ENCODE assay signal across 8 cellular contexts in the genomic region with DNA sequence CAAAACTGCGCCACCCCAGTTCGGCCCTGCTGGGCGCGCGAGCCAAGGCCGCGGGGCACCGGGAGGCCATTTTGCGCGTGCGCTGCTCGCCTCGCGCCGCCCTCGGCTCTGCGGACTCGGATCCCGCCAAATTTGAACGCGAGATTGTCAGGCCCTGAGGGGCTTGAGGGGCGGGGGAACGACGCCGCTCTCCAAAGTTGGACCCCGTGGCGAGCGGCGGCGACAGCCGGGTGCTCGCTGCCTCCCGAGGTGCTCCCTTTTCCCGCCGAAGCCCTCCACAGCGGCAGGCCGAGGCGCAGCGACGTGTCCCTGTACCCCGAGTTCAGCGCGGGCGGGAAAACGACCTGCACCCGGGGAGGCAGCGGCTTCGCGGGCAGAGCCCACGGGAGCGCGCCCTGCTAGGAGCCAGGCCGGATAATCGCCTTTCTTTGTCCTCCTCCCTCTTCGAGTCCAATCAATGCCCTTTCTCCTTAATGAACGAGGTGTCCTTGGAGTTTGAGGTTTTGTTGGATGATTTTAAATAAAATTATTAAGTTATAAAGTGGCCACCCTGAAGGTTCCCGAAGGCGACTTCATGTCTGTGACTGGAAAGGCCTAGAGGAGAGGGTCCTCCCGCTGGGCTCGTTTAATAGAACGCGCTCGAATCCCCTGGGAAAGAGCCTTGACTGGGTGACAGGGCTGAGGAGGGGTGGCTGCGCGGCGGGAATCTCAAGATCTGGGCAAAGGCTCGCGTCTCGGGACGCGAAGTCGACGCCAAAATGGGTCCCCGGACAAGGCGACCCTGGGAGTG. TPM values are rescaled to one million over a fixed set of nuclear protein-coding genes. Genes with fewer than 3 reads are reported as not detected.
A peak's percentile ranks its signal among the peaks of the same experiment; 100 is the strongest.
DNase-seq lines count a peak whose midpoint lies in the region; ATAC-seq, FAIRE-seq and TF ChIP-seq lines count a peak whose summit lies in the region.

No MANE protein-coding gene starts in this region.

- H3K4me3 ChIP-seq in endothelial cell of umbilical vein (replicated peaks in 1 of 3; ENCODE audit: insufficient read depth in 1 of 3, low read depth in 1 of 3, low read length in 3 of 3) = peak overlapping the region in 2 of 3 experiments; percentile 23 to 35
- H3K4me3 ChIP-seq in muscle layer of duodenum (ENCODE audit: low read depth in 1 of 2, low read length in 2 of 2) = peak overlapping the region; percentile 59 to 70
- peak overlapping the region; percentile 24 for H3K4me3 ChIP-seq in urinary bladder (ENCODE audit: low read depth, low read length)

- ATAC-seq in HG02763 (IDR thresholded peaks at IDR 0.05; ENCODE audit: unreplicated experiment) = no peak

- no peak for TF ChIP-seq POLR2A in endothelial cell of umbilical vein (IDR thresholded peaks at IDR 0.05; ENCODE audit: low read depth, low read length)

- H2AFZ ChIP-seq in endothelial cell of umbilical vein (ENCODE audit: low read depth, low read length) = peak overlapping the region; percentile 79

- no peak overlapping the region for H3K9ac ChIP-seq in endothelial cell of umbilical vein (replicated peaks; ENCODE audit: extremely low read depth, insufficient read depth, low read length)

- H3K36me3 Mint-ChIP-seq in activated naive CD4-positive, alpha-beta T cell treated with anti-CD3 and anti-CD28 coated beads, Interleukin-2, amount 10 ng/mL, durations not matched to agents 7 days and 5 days = peaks cover 19% of the 10 kb centered on the region

- H3K27ac Mint-ChIP-seq in activated naive CD4-positive, alpha-beta T cell treated with anti-CD3 and anti-CD28 coated beads, Interleukin-2, amount 10 ng/mL, durations not matched to agents 7 days and 5 days = no peak overlapping the region

- in situ Hi-C loops in G401 (cut with HindIII; ENCODE audit: low sequenced_read_pairs) = no loop called here

- no peak for FAIRE-seq in endothelial cell of umbilical vein (lab: Jason Lieb, UNC)

- peaks cover 54% of the 10 kb centered on the region for H3K4me1 Mint-ChIP-seq in activated naive CD4-positive, alpha-beta T cell treated with anti-CD3 and anti-CD28 coated beads, Interleukin-2, amount 10 ng/mL, durations not matched to agents 7 days and 5 days

- peaks cover 3% of the 10 kb centered on the region for H3K9me3 Mint-ChIP-seq in activated naive CD4-positive, alpha-beta T cell treated with anti-CD3 and anti-CD28 coated beads, Interleukin-2, amount 10 ng/mL, durations not matched to agents 7 days and 5 days

- H3K27ac ChIP-seq in endothelial cell of umbilical vein (ENCODE audit: insufficient read depth, low read depth, low read length) (no peak overlapping the region), muscle layer of duodenum (ENCODE audit: low read length) (no peak overlapping the region), urinary bladder (ENCODE audit: low read depth) (no peak overlapping the region)

- peak overlapping the region; percentile 69 for H3K4me3 Mint-ChIP-seq in activated naive CD4-positive, alpha-beta T cell treated with anti-CD3 and anti-CD28 coated beads, Interleukin-2, amount 10 ng/mL, durations not matched to agents 7 days and 5 days

- H3K4me2 ChIP-seq in endothelial cell of umbilical vein (ENCODE audit: insufficient read depth, low read length) = peak overlapping the region; percentile 43

- CTCF ChIA-PET in activated naive CD4-positive, alpha-beta T cell treated with anti-CD3 and anti-CD28 coated beads, Interleukin-2, amount 10 ng/mL, durations not matched to agents 7 days and 5 days (lab: Charles Lee) = no interaction called here
- CTCF ChIA-PET in endothelial cell of umbilical vein (lab: Charles Lee) = no interaction called here

- DNase-seq in activated naive CD4-positive, alpha-beta T cell treated with anti-CD3 and anti-CD28 coated beads, Interleukin-2, amount 10 ng/mL, durations not matched to agents 7 days and 5 days = no peak
- DNase-seq in activated naive CD4-positive, alpha-beta T cell (lab: John Stamatoyannopoulos, UW) = no peak
- DNase-seq in endothelial cell of umbilical vein (ENCODE audit: low read depth, low spot score) = no peak
- DNase-seq in epidermal melanocyte (ENCODE audit: insufficient read length, low spot score) = no peak
- DNase-seq in G401 (ENCODE audit: low spot score) = no peak

- H3K36me3 ChIP-seq in endothelial cell of umbilical vein (ENCODE audit: control insufficient read depth in 2 of 2, extremely low read depth in 1 of 2, insufficient read depth in 2 of 2, low read length in 2 of 2) (peaks cover 1 to 3% of the 10 kb centered on the region in 2 experiments), muscle layer of duodenum (ENCODE audit: control insufficient read depth in 1 of 2, insufficient read depth in 2 of 2, low read length in 2 of 2) (peaks cover 4 to 9% of the 10 kb centered on the region in 2 donors), urinary bladder (ENCODE audit: insufficient read depth) (peaks cover under 1% of the 10 kb centered on the region)

- H3K9me3 ChIP-seq in endothelial cell of umbilical vein (replicated peaks; ENCODE audit: control insufficient read depth, insufficient read depth, low read length) (no peaks in the 10 kb centered on the region), muscle layer of duodenum (ENCODE audit: control insufficient read depth in 1 of 2, low read length in 2 of 2) (peaks cover 4 to 18% of the 10 kb centered on the region in 2 donors)

- H3K27me3 ChIP-seq in endothelial cell of umbilical vein (ENCODE audit: control insufficient read depth in 2 of 2, insufficient read depth in 2 of 2, low read length in 2 of 2) (peaks cover 52 to 64% of the 10 kb centered on the region in 2 experiments), muscle layer of duodenum (ENCODE audit: low read depth, low read length) (peaks cover 59% of the 10 kb centered on the region)

- 6% methylated on average over 75 of the region's 75 CpGs for WGBS in urinary bladder

- H4K20me1 ChIP-seq in endothelial cell of umbilical vein (replicated peaks; ENCODE audit: control insufficient read depth, extremely low read depth, insufficient read depth, low read length) = no peaks in the 10 kb centered on the region

- H3K4me1 ChIP-seq in endothelial cell of umbilical vein (ENCODE audit: control insufficient read depth, extremely low read depth, insufficient read depth, low read length) (peaks cover 11% of the 10 kb centered on the region), muscle layer of duodenum (ENCODE audit: control insufficient read depth in 1 of 2, insufficient read depth in 2 of 2, low read length in 2 of 2) (peaks cover 4 to 33% of the 10 kb centered on the region in 2 donors), urinary bladder (ENCODE audit: insufficient read depth) (no peaks in the 10 kb centered on the region)

- dilution Hi-C loops in endothelial cell of umbilical vein (cut with MboI; ENCODE audit: extremely low pct_ligation_motif_present, low sequenced_read_pairs) = no loop called here

- POLR2A ChIA-PET in endothelial cell of umbilical vein (lab: Charles Lee) = no interaction called here

- intact Hi-C loops in endothelial cell of umbilical vein (cut with micrococcal nuclease) = loop anchor here (1.0 kb wide), 1 partner anchor 8 kb away; no protein-coding TSS in a partner anchor

- H3K9me1 ChIP-seq in endothelial cell of umbilical vein (replicated peaks; ENCODE audit: control insufficient read depth, extremely low read depth, insufficient read depth, low read length) = no peaks in the 10 kb centered on the region

- TF ChIP-seq CTCF in endothelial cell of umbilical vein (IDR thresholded peaks at IDR 0.05; ENCODE audit: extremely low read depth in 1 of 2, insufficient read depth in 1 of 2, low read depth in 1 of 2, low read length in 2 of 2) = no peak

- peaks cover 64% of the 10 kb centered on the region for H3K27me3 Mint-ChIP-seq in activated naive CD4-positive, alpha-beta T cell treated with anti-CD3 and anti-CD28 coated beads, Interleukin-2, amount 10 ng/mL, durations not matched to agents 7 days and 5 days

- H3K79me2 ChIP-seq in endothelial cell of umbilical vein (ENCODE audit: control insufficient read depth, insufficient read depth, low read length) = no peaks in the 10 kb centered on the region

- no TSS peak for BruUV-seq in endothelial cell of umbilical vein (replicated peaks; lab: Mats Ljungman, UMichigan)

RNA-seq across cellular contexts. Expression of a gene that starts 10.7 kb away (rescaled TPM):
- total RNA-seq in endothelial cell of umbilical vein = not detected in 2 replicates
- polyA plus RNA-seq in endothelial cell of umbilical vein = not detected in 2 replicates
- not detected in 2 replicates for polyA plus RNA-seq in endothelial cell of umbilical vein (2011; cell fraction: cytosol; rRNA removed)
- not detected in 2 replicates for polyA plus RNA-seq in endothelial cell of umbilical vein (2011; cell fraction: nucleus; rRNA removed)
- polyA plus RNA-seq in endothelial cell of umbilical vein (2012) = 0.09 TPM in 1 of 2 replicates, not detected in the other
- not detected in 2 replicates for polyA minus RNA-seq in endothelial cell of umbilical vein
- polyA minus RNA-seq in endothelial cell of umbilical vein (2011; cell fraction: cytosol; rRNA and poly(A)+ RNA removed) = not detected
- polyA minus RNA-seq in endothelial cell of umbilical vein (2011; cell fraction: nucleus; rRNA and poly(A)+ RNA removed) = not detected in 2 replicates
- 0.37 TPM for total RNA-seq in urinary bladder
- polyA plus RNA-seq in urinary bladder = 0.03 TPM
- total RNA-seq in G401 (2014; rRNA removed; shearing (Covaris generic)) = 52.9 and 57.2 TPM in 2 replicates

RNA-seq across cellular contexts. Expression of a gene that starts 13.7 kb away (rescaled TPM):
- 21.0 and 25.1 TPM in 2 replicates for total RNA-seq in endothelial cell of umbilical vein
- polyA plus RNA-seq in endothelial cell of umbilical vein = 12.0 and 13.0 TPM in 2 replicates
- polyA plus RNA-seq in endothelial cell of umbilical vein (2011; cell fraction: cytosol; rRNA removed) = 17.1 and 17.5 TPM in 2 replicates
- 31.3 and 34.0 TPM in 2 replicates for polyA plus RNA-seq in endothelial cell of umbilical vein (2011; cell fraction: nucleus; rRNA removed)
- polyA plus RNA-seq in endothelial cell of umbilical vein (2012) = 34.3 and 45.3 TPM in 2 replicates
- polyA minus RNA-seq in endothelial cell of umbilical vein = 53.9 and 91.8 TPM in 2 replicates
- polyA minus RNA-seq in endothelial cell of umbilical vein (2011; cell fraction: cytosol; rRNA and poly(A)+ RNA removed) = 21.7 TPM
- polyA minus RNA-seq in endothelial cell of umbilical vein (2011; cell fraction: nucleus; rRNA and poly(A)+ RNA removed) = 11.4 and 17.4 TPM in 2 replicates
- total RNA-seq in urinary bladder = 60.1 TPM
- polyA plus RNA-seq in urinary bladder = 46.6 TPM
- 305 and 441 TPM in 2 replicates for total RNA-seq in G401 (2014; rRNA removed; shearing (Covaris generic))

RNA-seq across cellular contexts. Expression of a gene that starts 18.4 kb away (rescaled TPM):
- total RNA-seq in endothelial cell of umbilical vein (48.9 and 49.8 TPM in 2 replicates), urinary bladder (46.8 TPM)
- polyA plus RNA-seq in endothelial cell of umbilical vein (21.0 and 22.5 TPM in 2 replicates), urinary bladder (40.9 TPM)
- polyA plus RNA-seq in endothelial cell of umbilical vein (2011; cell fraction: cytosol; rRNA removed) = 33.2 and 40.0 TPM in 2 replicates
- polyA plus RNA-seq in endothelial cell of umbilical vein (2011; cell fraction: nucleus; rRNA removed) = 39.6 and 58.7 TPM in 2 replicates
- polyA plus RNA-seq in endothelial cell of umbilical vein (2012) = 36.5 and 60.6 TPM in 2 replicates
- polyA minus RNA-seq in endothelial cell of umbilical vein = 6.3 and 10.6 TPM in 2 replicates
- polyA minus RNA-seq in endothelial cell of umbilical vein (2011; cell fraction: cytosol; rRNA and poly(A)+ RNA removed) = 3.5 TPM
- polyA minus RNA-seq in endothelial cell of umbilical vein (2011; cell fraction: nucleus; rRNA and poly(A)+ RNA removed) = 12.6 and 15.6 TPM in 2 replicates
- 119 and 132 TPM in 2 replicates for total RNA-seq in G401 (2014; rRNA removed; shearing (Covaris generic))

Comparison
In these comparisons a context has a peak if more than half of its experiments do, and no peak if none do; other contexts are left out.
1. RNA of a gene that starts 10.7 kb away (total RNA-seq): 52.9 to 57.2 TPM in G401; 0.37 TPM in urinary bladder (single experiment) and not detected in endothelial cell of umbilical vein; every median in the first group is over 10 times any median in the second.
2. Peak in every context shown above with its lines, with median percentiles within 50 percentile points of each other: H3K4me3 ChIP-seq.